Comparison of ENCODE assay signal across 30 cellular contexts in genomic region chr3:195913382-195913781, GRCh38. TPM values are rescaled to one million over a fixed set of nuclear protein-coding genes. Genes with fewer than 3 reads are reported as not detected.
DNase-seq lines count a peak whose midpoint lies in the region; ATAC-seq and TF ChIP-seq lines count a peak whose summit lies in the region.
"Had no signal": no experiment of that assay in that cellular context is flagged by ENCODE, and none has a peak within 500 bp of the region (broad histone marks: within the 10 kb centered on the region; RNA-seq: fewer than 3 reads in every experiment).

No MANE protein-coding gene starts in this region.

- no peak overlapping the region for H3K9ac ChIP-seq in mammary epithelial cell (ENCODE audit: insufficient read depth, low read length)
- no peak overlapping the region for H3K9ac ChIP-seq in mesenchymal stem cell (ENCODE audit: low read length)
- H3K9ac ChIP-seq in trophoblast cell (ENCODE audit: low read length) = no peak overlapping the region
- H3K9ac ChIP-seq: BLaER1 treated with 17β-estradiol and CSF1 and Interleukin-3, amounts not matched to agents 10 nM and 100 nM; KMS-11 had no signal

- H3K14ac ChIP-seq in mesenchymal stem cell (ENCODE audit: low read length in 2 of 2) (no peak overlapping the region), trophoblast cell (ENCODE audit: low read length) (no peak overlapping the region)

- no peak overlapping the region for H3K27ac Mint-ChIP-seq in natural killer cell treated with Interleukin-12 subunit alpha and Interleukin-12 subunit beta and Interleukin-15 and Interleukin-18, amount 100 ng/mL, for 72 hours
- no peak overlapping the region for H3K27ac Mint-ChIP-seq in natural killer cell
- H3K27ac Mint-ChIP-seq: activated CD4-positive, alpha-beta memory T cell treated with anti-CD3 and anti-CD28 coated beads for 36 hours; activated naive CD8-positive, alpha-beta T cell treated with anti-CD3 and anti-CD28 coated beads, Interleukin-2, amount 10 ng/mL, durations not matched to agents 7 days and 5 days had no signal

- no peaks in the 10 kb centered on the region for H3K9me3 Mint-ChIP-seq in natural killer cell treated with Interleukin-12 subunit alpha and Interleukin-12 subunit beta and Interleukin-15 and Interleukin-18, amount 100 ng/mL, for 72 hours
- no peaks in the 10 kb centered on the region for H3K9me3 Mint-ChIP-seq in natural killer cell
- H3K9me3 Mint-ChIP-seq: activated CD4-positive, alpha-beta memory T cell treated with anti-CD3 and anti-CD28 coated beads for 36 hours; activated naive CD8-positive, alpha-beta T cell treated with anti-CD3 and anti-CD28 coated beads, Interleukin-2, amount 10 ng/mL, durations not matched to agents 7 days and 5 days; central memory CD8-positive, alpha-beta T cell had no signal

- TF ChIP-seq CTCF in natural killer cell (IDR thresholded peaks at IDR 0.05) (no peak), mammary epithelial cell (conservative IDR thresholded peaks at IDR 0.05 in 1 of 2, IDR thresholded peaks at IDR 0.05 in 1 of 2; ENCODE audit: extremely low read depth in 1 of 2, insufficient read depth in 1 of 2, low read depth in 1 of 2, low read length in 2 of 2) (no peak), BE2C (IDR thresholded peaks at IDR 0.05; ENCODE audit: low read depth, low read length) (no peak)

- H3K79me2 ChIP-seq in mammary epithelial cell (ENCODE audit: insufficient read depth, low read length) (peaks cover 12% of the 10 kb centered on the region), trophoblast cell (ENCODE audit: control insufficient read depth, insufficient read depth, low read length, poor library complexity) (peaks cover 3% of the 10 kb centered on the region)

- H3K4me2 ChIP-seq in mammary epithelial cell (ENCODE audit: insufficient read depth, low read depth, low read length) = no peak overlapping the region
- H3K4me2 ChIP-seq in mesenchymal stem cell (ENCODE audit: low read length, poor library complexity, severe bottlenecking) = no peak overlapping the region
- no peak overlapping the region for H3K4me2 ChIP-seq in trophoblast cell (ENCODE audit: low read length)
- H3K4me2 ChIP-seq: BLaER1 treated with 17β-estradiol and CSF1 and Interleukin-3, amounts not matched to agents 10 nM and 100 nM; KMS-11 had no signal

- dilution Hi-C loops in mammary epithelial cell (cut with HindIII; ENCODE audit: low sequenced_read_pairs) = no loop called here

- peak overlapping the region; percentile 17 for H4K8ac ChIP-seq in mesenchymal stem cell (ENCODE audit: low read length)
- H4K8ac ChIP-seq in trophoblast cell (ENCODE audit: low read depth, low read length) = no peak overlapping the region

- H2AK5ac ChIP-seq in mesenchymal stem cell (ENCODE audit: low read length, severe bottlenecking) (no peak overlapping the region), trophoblast cell (ENCODE audit: low read length) (no peak overlapping the region)

- H4K91ac ChIP-seq in mesenchymal stem cell (ENCODE audit: low read length) (no peak overlapping the region), trophoblast cell (ENCODE audit: low read depth, low read length) (no peak overlapping the region)

- no peak overlapping the region for H2BK15ac ChIP-seq in mesenchymal stem cell (ENCODE audit: low read depth, poor library complexity, severe bottlenecking)

- 93% methylated on average over 11 of the region's 11 CpGs for WGBS in mammary epithelial cell (ENCODE audit: low coverage, missing lambda C conversion rate)
- 97% methylated on average over 11 of the region's 11 CpGs for WGBS in mesenchymal stem cell
- WGBS in trophoblast cell (ENCODE audit: extremely low coverage, insufficient coverage, insufficient read length) = no CpG with 5 or more reads among the region's 11 CpGs

- H3K4me3 ChIP-seq in mammary epithelial cell (replicated peaks in 1 of 3; ENCODE audit: insufficient read depth in 1 of 3, low read depth in 2 of 3, low read length in 3 of 3) (no peak overlapping the region), mesenchymal stem cell (ENCODE audit: insufficient read depth in 1 of 2, low read depth in 1 of 2, low read length in 2 of 2) (no peak overlapping the region), trophoblast cell (ENCODE audit: low read depth, low read length) (no peak overlapping the region), BE2C (ENCODE audit: low read depth, low read length) (no peak overlapping the region)
- H3K4me3 ChIP-seq: ascending aorta; BLaER1 treated with 17β-estradiol and CSF1 and Interleukin-3, amounts not matched to agents 10 nM and 100 nM; pancreas; PC-9; upper lobe of left lung had no signal

- H3K4me3 Mint-ChIP-seq in natural killer cell treated with Interleukin-12 subunit alpha and Interleukin-12 subunit beta and Interleukin-15 and Interleukin-18, amount 100 ng/mL, for 72 hours = no peak overlapping the region
- H3K4me3 Mint-ChIP-seq in natural killer cell = no peak overlapping the region
- H3K4me3 Mint-ChIP-seq: activated CD4-positive, alpha-beta memory T cell treated with anti-CD3 and anti-CD28 coated beads for 36 hours; activated naive CD8-positive, alpha-beta T cell treated with anti-CD3 and anti-CD28 coated beads, Interleukin-2, amount 10 ng/mL, durations not matched to agents 7 days and 5 days; central memory CD8-positive, alpha-beta T cell had no signal

- CTCF ChIA-PET in mammary epithelial cell (lab: Charles Lee; ENCODE audit: low non-redundant PET) = no interaction called here

- H2BK5ac ChIP-seq in mesenchymal stem cell (ENCODE audit: low read depth, low read length, poor library complexity, severe bottlenecking) = no peak overlapping the region
- no peak overlapping the region for H2BK5ac ChIP-seq in trophoblast cell (ENCODE audit: low read depth, low read length, poor library complexity)

- no peak overlapping the region for H4K12ac ChIP-seq in trophoblast cell (ENCODE audit: low read depth, low read length)

- H3K36me3 Mint-ChIP-seq in natural killer cell treated with Interleukin-12 subunit alpha and Interleukin-12 subunit beta and Interleukin-15 and Interleukin-18, amount 100 ng/mL, for 72 hours = no peaks in the 10 kb centered on the region
- no peaks in the 10 kb centered on the region for H3K36me3 Mint-ChIP-seq in natural killer cell
- H3K36me3 Mint-ChIP-seq: activated CD4-positive, alpha-beta memory T cell treated with anti-CD3 and anti-CD28 coated beads for 36 hours; activated naive CD8-positive, alpha-beta T cell treated with anti-CD3 and anti-CD28 coated beads, Interleukin-2, amount 10 ng/mL, durations not matched to agents 7 days and 5 days; naive thymus-derived CD4-positive, alpha-beta T cell had no signal

- no TSS peak for BruUV-seq in mammary epithelial cell (replicated peaks; lab: Mats Ljungman, UMichigan)

- no peak overlapping the region for H3K4ac ChIP-seq in mesenchymal stem cell (ENCODE audit: low read depth in 1 of 2, low read length in 2 of 2)
- H3K4ac ChIP-seq in trophoblast cell (ENCODE audit: low read depth, low read length) = no peak overlapping the region

- no peak overlapping the region for H2BK12ac ChIP-seq in mesenchymal stem cell (ENCODE audit: low read length in 2 of 2)
- no peak overlapping the region for H2BK12ac ChIP-seq in trophoblast cell (ENCODE audit: low read length)

- H3K27me3 ChIP-seq in mammary epithelial cell (ENCODE audit: insufficient read depth, low read length) (no peaks in the 10 kb centered on the region), mesenchymal stem cell (ENCODE audit: control insufficient read depth in 1 of 2, insufficient read depth in 1 of 2, low read length in 2 of 2) (peaks cover 16 to 19% of the 10 kb centered on the region in 2 experiments), trophoblast cell (ENCODE audit: insufficient read depth, low read length) (no peaks in the 10 kb centered on the region), BE2C (no peaks in the 10 kb centered on the region)
- H3K27me3 ChIP-seq: ascending aorta; BLaER1 treated with 17β-estradiol and CSF1 and Interleukin-3, amounts not matched to agents 10 nM and 100 nM; pancreas; upper lobe of left lung had no signal

- H3K36me3 ChIP-seq in mammary epithelial cell (ENCODE audit: insufficient read depth, low read length) (no peaks in the 10 kb centered on the region), mesenchymal stem cell (ENCODE audit: control insufficient read depth in 1 of 2, insufficient read depth in 2 of 2, low read depth in 1 of 2, low read length in 2 of 2) (no peaks in the 10 kb centered on the region), trophoblast cell (ENCODE audit: control insufficient read depth in 1 of 2, insufficient read depth in 2 of 2, low read length in 2 of 2) (no peaks in the 10 kb centered on the region), BE2C (no peaks in the 10 kb centered on the region)
- H3K36me3 ChIP-seq: ascending aorta; BLaER1 treated with 17β-estradiol and CSF1 and Interleukin-3, amounts not matched to agents 10 nM and 100 nM; pancreas; upper lobe of left lung had no signal

- H3K18ac ChIP-seq in mesenchymal stem cell (ENCODE audit: low read depth in 1 of 2, low read length in 2 of 2) (no peak overlapping the region), trophoblast cell (ENCODE audit: low read length) (no peak overlapping the region)

- intact Hi-C loops in natural killer cell (cut with micrococcal nuclease) (no loop called here), mammary epithelial cell (cut with micrococcal nuclease) (no loop called here)

- peak; percentile 10 for DNase-seq in natural killer cell treated with Interleukin-12 subunit alpha and Interleukin-12 subunit beta and Interleukin-15 and Interleukin-18, amount 100 ng/mL, for 72 hours (ENCODE audit: low spot score)
- DNase-seq in natural killer cell (no peak), mammary epithelial cell (no peak), mesenchymal stem cell (no peak), T-helper 1 cell (no peak), trophoblast cell (no peak), BE2C (no peak)
- DNase-seq: activated CD4-positive, alpha-beta memory T cell treated with anti-CD3 and anti-CD28 coated beads for 36 hours; activated naive CD8-positive, alpha-beta T cell treated with anti-CD3 and anti-CD28 coated beads, Interleukin-2, amount 10 ng/mL, durations not matched to agents 7 days and 5 days; dermis blood vessel endothelial cell; DMS79; GDM1; glutamatergic neuron; islet precursor cell; midbrain; naive thymus-derived CD4-positive, alpha-beta T cell; NCI-H146; NCI-H526; PC-9; right cardiac atrium; SIG-M5; stimulated activated CD4-positive, alpha-beta T cell treated with anti-CD3 and anti-CD28 coated beads, Interleukin-2, amount 100 ng/mL, for 48 hours had no signal

- peaks cover 2 to 8% of the 10 kb centered on the region in 2 donors for H3K27me3 Mint-ChIP-seq in natural killer cell treated with Interleukin-12 subunit alpha and Interleukin-12 subunit beta and Interleukin-15 and Interleukin-18, amount 100 ng/mL, for 72 hours
- peaks cover 10 to 13% of the 10 kb centered on the region in 2 donors for H3K27me3 Mint-ChIP-seq in natural killer cell (ENCODE audit: low read depth in 2 of 2)

- in situ Hi-C loops in mammary epithelial cell (cut with MboI; ENCODE audit: low sequenced_read_pairs in 2 of 2) = no loop called here

- H3K23ac ChIP-seq in mesenchymal stem cell (ENCODE audit: low read length in 2 of 2) (no peak overlapping the region), trophoblast cell (ENCODE audit: low read length) (no peak overlapping the region)

- H2AFZ ChIP-seq in mammary epithelial cell (ENCODE audit: low read depth, low read length) (no peak overlapping the region), mesenchymal stem cell (ENCODE audit: low read depth, low read length) (no peak overlapping the region), trophoblast cell (ENCODE audit: insufficient read depth, low read length, poor library complexity) (no peak overlapping the region)
- H2AFZ ChIP-seq: PC-9 had no signal

- H3K4me1 Mint-ChIP-seq in natural killer cell treated with Interleukin-12 subunit alpha and Interleukin-12 subunit beta and Interleukin-15 and Interleukin-18, amount 100 ng/mL, for 72 hours (ENCODE audit: low read depth in 2 of 2) = peaks cover 7 to 9% of the 10 kb centered on the region in 2 donors
- H3K4me1 Mint-ChIP-seq in natural killer cell = peaks cover 8 to 13% of the 10 kb centered on the region in 2 donors

- ATAC-seq in natural killer cell treated with Interleukin-12 subunit alpha and Interleukin-12 subunit beta and Interleukin-15 and Interleukin-18, amount 100 ng/mL, for 72 hours = no peak
- ATAC-seq in natural killer cell (no peak), GM21723 (IDR thresholded peaks at IDR 0.05; ENCODE audit: unreplicated experiment) (no peak)
- ATAC-seq: HCT116; naive thymus-derived CD4-positive, alpha-beta T cell; pancreas; right cardiac atrium had no signal

- H3K79me1 ChIP-seq in mesenchymal stem cell (replicated peaks; ENCODE audit: low read length, poor library complexity, severe bottlenecking) = peaks cover 2% of the 10 kb centered on the region
- peaks cover 18% of the 10 kb centered on the region for H3K79me1 ChIP-seq in trophoblast cell (ENCODE audit: low read length)

- H3K27ac ChIP-seq in mammary epithelial cell (ENCODE audit: insufficient read depth, low read depth, low read length) (peak overlapping the region; percentile 7), mesenchymal stem cell (ENCODE audit: low read length, poor library complexity, severe bottlenecking) (no peak overlapping the region), trophoblast cell (ENCODE audit: low read depth, low read length) (no peak overlapping the region)
- H3K27ac ChIP-seq: BLaER1 treated with 17β-estradiol and CSF1 and Interleukin-3, amounts not matched to agents 10 nM and 100 nM; KMS-11; pancreas had no signal

- H4K20me1 ChIP-seq in mammary epithelial cell (ENCODE audit: insufficient read depth, low read length) = no peaks in the 10 kb centered on the region

- H2BK120ac ChIP-seq in mesenchymal stem cell (ENCODE audit: low read depth, low read length) (no peak overlapping the region), trophoblast cell (ENCODE audit: insufficient read depth, low read length, poor library complexity) (no peak overlapping the region)

- peaks cover 58% of the 10 kb centered on the region for H3K4me1 ChIP-seq in mammary epithelial cell (ENCODE audit: insufficient read depth, low read length)
- peaks cover 17% of the 10 kb centered on the region for H3K4me1 ChIP-seq in mesenchymal stem cell (ENCODE audit: control insufficient read depth, insufficient read depth, low read depth, low read length)
- peaks cover 20 to 21% of the 10 kb centered on the region in 2 experiments for H3K4me1 ChIP-seq in trophoblast cell (ENCODE audit: control insufficient read depth in 1 of 2, insufficient read depth in 2 of 2, low read length in 2 of 2)
- peaks cover 4% of the 10 kb centered on the region for H3K4me1 ChIP-seq in BE2C

- H3K9me3 ChIP-seq in mammary epithelial cell (replicated peaks; ENCODE audit: insufficient read depth, low read length) (no peaks in the 10 kb centered on the region), mesenchymal stem cell (ENCODE audit: control insufficient read depth, low read length) (no peaks in the 10 kb centered on the region), trophoblast cell (ENCODE audit: insufficient read depth, low read depth, low read length) (peaks cover 1% of the 10 kb centered on the region), BE2C (no peaks in the 10 kb centered on the region)
- H3K9me3 ChIP-seq: ascending aorta; BLaER1 treated with 17β-estradiol and CSF1 and Interleukin-3, amounts not matched to agents 10 nM and 100 nM; pancreas; upper lobe of left lung had no signal

RNA-seq across cellular contexts. Expression of gene TNK2, which starts 5.0 kb away (rescaled TPM):
- total RNA-seq in natural killer cell treated with Interleukin-12 subunit alpha and Interleukin-12 subunit beta and Interleukin-15 and Interleukin-18, amount 100 ng/mL, for 72 hours = 100 to 1,000 TPM in 1 of 2 donors, 10 to 100 TPM in 1; 63.5 to 116 TPM
- total RNA-seq in natural killer cell (100 to 1,000 TPM; 169 to 207 (median 171) TPM), mammary epithelial cell (100 to 1,000 TPM in 1 of 2 donors, 10 to 100 TPM in 1; 20.5 to 107 TPM)
- polyA plus RNA-seq in mammary epithelial cell = 24.2 TPM
- 44.0 TPM for polyA minus RNA-seq in mammary epithelial cell
- 11.7 TPM for polyA plus RNA-seq in mesenchymal stem cell (2013, experiment 1 of 2)
- 11.4 TPM for polyA plus RNA-seq in mesenchymal stem cell (2013, experiment 2 of 2)
- polyA plus RNA-seq in trophoblast cell (2013) = 22.5 TPM in 2 replicates
- 162 TPM for polyA plus RNA-seq in BE2C (2012; ENCODE audit: insufficient read depth, insufficient read length, low read depth)
